Comparison of ENCODE assay signal across 19 cellular contexts in the genomic region with DNA sequence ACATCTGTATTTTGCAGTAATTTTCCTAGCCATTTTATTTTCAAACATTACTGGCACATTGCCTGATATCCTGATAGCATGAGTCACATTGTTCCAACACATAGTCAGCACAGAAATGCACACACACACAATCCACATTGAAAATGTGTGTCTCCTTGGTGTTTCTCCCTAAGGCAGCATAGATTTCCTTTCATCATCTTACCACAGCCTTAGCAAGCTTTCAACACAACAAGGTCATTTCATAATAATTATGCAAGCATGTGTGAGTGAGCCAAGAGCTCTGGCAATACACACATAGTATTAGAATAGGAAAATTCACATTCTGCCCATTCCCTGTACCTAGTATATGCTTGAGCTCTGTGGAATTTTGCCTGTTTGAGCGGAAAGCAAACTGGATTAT.
DNase-seq lines count a peak whose midpoint lies in the region; ATAC-seq and TF ChIP-seq lines count a peak whose summit lies in the region.
"Had no signal": no experiment of that assay in that cellular context is flagged by ENCODE, and none has a peak within 500 bp of the region (broad histone marks: within the 10 kb centered on the region; RNA-seq: fewer than 3 reads in every experiment).

No MANE protein-coding gene starts in this region.

- no peak overlapping the region for H4K8ac ChIP-seq in trophoblast cell (ENCODE audit: low read depth, low read length)

- no peak overlapping the region for H2BK12ac ChIP-seq in trophoblast cell (ENCODE audit: low read length)

- no peaks in the 10 kb centered on the region for H3K79me2 ChIP-seq in trophoblast cell (ENCODE audit: control insufficient read depth, insufficient read depth, low read length, poor library complexity)

- no peaks in the 10 kb centered on the region for H3K27me3 Mint-ChIP-seq in activated T-cell treated with anti-CD3 and anti-CD28 coated beads, Interleukin-2, amount 50 U/mL, for 4 hours (ENCODE audit: low read depth)
- H3K27me3 Mint-ChIP-seq: activated CD4-positive, alpha-beta T cell treated with anti-CD3 and anti-CD28 coated beads, Interleukin-2, amount 10 ng/mL, durations not matched to agents 24 days and 14 days had no signal

- H2AFZ ChIP-seq in trophoblast cell (ENCODE audit: insufficient read depth, low read length, poor library complexity): no peak overlapping the region

- ATAC-seq in GM21825 (IDR thresholded peaks at IDR 0.05; ENCODE audit: unreplicated experiment): no peak
- no peak for ATAC-seq in activated T-cell treated with anti-CD3 and anti-CD28 coated beads, Interleukin-2, amount 50 U/mL, for 4 hours

- H3K9me3 Mint-ChIP-seq in activated T-cell treated with anti-CD3 and anti-CD28 coated beads, Interleukin-2, amount 50 U/mL, for 4 hours: no peaks in the 10 kb centered on the region
- H3K9me3 Mint-ChIP-seq: activated CD4-positive, alpha-beta T cell treated with anti-CD3 and anti-CD28 coated beads, Interleukin-2, amount 10 ng/mL, durations not matched to agents 24 days and 14 days had no signal

- H3K27ac ChIP-seq in trophoblast cell (ENCODE audit: low read depth, low read length): no peak overlapping the region
- H3K27ac ChIP-seq: ovary, thoracic aorta had no signal

- no peaks in the 10 kb centered on the region for H3K27me3 ChIP-seq in trophoblast cell (ENCODE audit: insufficient read depth, low read length)
- H3K27me3 ChIP-seq: BE2C, ovary had no signal

- no peak overlapping the region for H3K4ac ChIP-seq in trophoblast cell (ENCODE audit: low read depth, low read length)

- H3K9me3 ChIP-seq in trophoblast cell (ENCODE audit: insufficient read depth, low read depth, low read length): no peaks in the 10 kb centered on the region
- H3K9me3 ChIP-seq: BE2C, ovary, thoracic aorta had no signal

- H3K36me3 Mint-ChIP-seq in activated T-cell treated with anti-CD3 and anti-CD28 coated beads, Interleukin-2, amount 50 U/mL, for 4 hours (ENCODE audit: insufficient read depth): no peaks in the 10 kb centered on the region

- no peaks in the 10 kb centered on the region for H3K4me1 ChIP-seq in trophoblast cell (ENCODE audit: control insufficient read depth in 1 of 2, insufficient read depth in 2 of 2, low read length in 2 of 2)
- H3K4me1 ChIP-seq: BE2C had no signal

- H2BK120ac ChIP-seq in trophoblast cell (ENCODE audit: insufficient read depth, low read length, poor library complexity): no peak overlapping the region

- no peak overlapping the region for H2AK5ac ChIP-seq in trophoblast cell (ENCODE audit: low read length)

- no peaks in the 10 kb centered on the region for H3K4me1 Mint-ChIP-seq in activated T-cell treated with anti-CD3 and anti-CD28 coated beads, Interleukin-2, amount 50 U/mL, for 4 hours (ENCODE audit: low read depth)
- H3K4me1 Mint-ChIP-seq: activated CD4-positive, alpha-beta T cell treated with anti-CD3 and anti-CD28 coated beads, Interleukin-2, amount 10 ng/mL, durations not matched to agents 24 days and 14 days had no signal

- no CpG with 5 or more reads among the region's 1 CpG for WGBS in trophoblast cell (ENCODE audit: extremely low coverage, insufficient coverage, insufficient read length)

- no peaks in the 10 kb centered on the region for H3K79me1 ChIP-seq in trophoblast cell (ENCODE audit: low read length)

- no peak overlapping the region for H3K14ac ChIP-seq in trophoblast cell (ENCODE audit: low read length)

- no peak overlapping the region for H4K12ac ChIP-seq in trophoblast cell (ENCODE audit: low read depth, low read length)

- no peak overlapping the region for H2BK5ac ChIP-seq in trophoblast cell (ENCODE audit: low read depth, low read length, poor library complexity)

- no peak overlapping the region for H3K9ac ChIP-seq in trophoblast cell (ENCODE audit: low read length)

- H3K18ac ChIP-seq in trophoblast cell (ENCODE audit: low read length): no peak overlapping the region

- no peak overlapping the region for H3K4me3 Mint-ChIP-seq in activated T-cell treated with anti-CD3 and anti-CD28 coated beads, Interleukin-2, amount 50 U/mL, for 4 hours
- H3K4me3 Mint-ChIP-seq: activated CD4-positive, alpha-beta T cell treated with anti-CD3 and anti-CD28 coated beads, Interleukin-2, amount 10 ng/mL, durations not matched to agents 24 days and 14 days had no signal

- no peak for TF ChIP-seq CTCF in fibroblast of villous mesenchyme (IDR thresholded peaks at IDR 0.05; ENCODE audit: insufficient read depth, low read depth, low read length)

- H3K23ac ChIP-seq in trophoblast cell (ENCODE audit: low read length): no peak overlapping the region

- H3K4me2 ChIP-seq in trophoblast cell (ENCODE audit: low read length): no peak overlapping the region

- DNase-seq in Kasumi-1 (lab: John Stamatoyannopoulos, UW) (peak; percentile 1 to 5), SKM-1 (lab: John Stamatoyannopoulos, UW; ENCODE audit: unreplicated experiment) (peak; percentile 37), fibroblast of villous mesenchyme (ENCODE audit: low read depth) (peak; percentile 31), trophoblast cell (peak; percentile 65 to 95), HCEC 1CT (no peak), NCI-H2029 (lab: John Stamatoyannopoulos, UW) (no peak)
- no peak for DNase-seq in activated T-cell treated with anti-CD3 and anti-CD28 coated beads, Interleukin-2, amount 50 U/mL, for 4 hours
- DNase-seq: activated CD4-positive, alpha-beta T cell treated with anti-CD3 and anti-CD28 coated beads, Interleukin-2, amount 10 ng/mL, durations not matched to agents 24 days and 14 days; activated naive CD4-positive, alpha-beta T cell treated with Interleukin-2 at 50 U/mL for 16 hours; BE2C; dermis blood vessel endothelial cell; hypothalamus; NCI-H187 treated with DMSO at 0.1 percent for 48 hours; NCI-H510A treated with DMSO at 0.1 percent for 48 hours; ovary; small intestine; SW 1271 had no signal

- H3K4me3 ChIP-seq in fibroblast of villous mesenchyme (ENCODE audit: low read depth, low read length) (no peak overlapping the region), trophoblast cell (ENCODE audit: low read depth, low read length) (no peak overlapping the region)
- H3K4me3 ChIP-seq: ovary, thoracic aorta had no signal

- no peak overlapping the region for H4K91ac ChIP-seq in trophoblast cell (ENCODE audit: low read depth, low read length)

- no peaks in the 10 kb centered on the region for H3K36me3 ChIP-seq in trophoblast cell (ENCODE audit: control insufficient read depth in 1 of 2, insufficient read depth in 2 of 2, low read length in 2 of 2)
- H3K36me3 ChIP-seq: BE2C, ovary, thoracic aorta had no signal

Comparison
In these comparisons a context has a peak if more than half of its experiments do, and no peak if none do; other contexts are left out.
1. DNase-seq: peak in Kasumi-1 (2 of 2), SKM-1 (single experiment), fibroblast of villous mesenchyme (single experiment) and trophoblast cell (2 of 2); none in HCEC 1CT (single experiment), activated T-cell treated with anti-CD3 and anti-CD28 coated beads, Interleukin-2, amount 50 U/mL, for 4 hours (single experiment) and NCI-H2029 (single experiment).